In genomic region chr22:43754176-43754575, GRCh38 we compare ENCODE assay signal across 34 cellular contexts.
"Had no signal": no experiment of that assay in that cellular context is flagged by ENCODE, and none has a peak within 500 bp of the region (broad histone marks: within the 10 kb centered on the region; RNA-seq: fewer than 3 reads in every experiment).

No MANE protein-coding gene starts in this region.

- H3K9me3 ChIP-seq: MG63 had no signal

- H3K36me3 ChIP-seq: MG63 had no signal

- DNase-seq: Karpas-422, Kasumi-1, KG1, MG63, MM.1S, MV-4-11, NCI-H1048, NCI-H1092, NCI-H1092 treated with DMSO at 0.1 percent for 48 hours, NCI-H1105, NCI-H1105 treated with DMSO at 0.1 percent for 48 hours, NCI-H1417, NCI-H1417 treated with DMSO at 0.1 percent for 48 hours, NCI-H1436, NCI-H1436 treated with DMSO at 0.1 percent for 48 hours, NCI-H146, NCI-H1694, NCI-H1694 treated with DMSO at 0.1 percent for 48 hours, NCI-H187, NCI-H187 treated with DMSO at 0.1 percent for 48 hours, NCI-H1930, NCI-H2029, NCI-H2029 treated with DMSO at 0.1 percent for 48 hours, NCI-H2081, NCI-H2081 treated with DMSO at 0.1 percent for 48 hours, NCI-H2107, NCI-H2171, NCI-H2171 treated with DMSO at 0.1 percent for 48 hours, NCI-H2227 treated with DMSO at 0.1 percent for 48 hours, NCI-H226, NCI-H345, NCI-H446, NCI-H446 treated with DMSO at 0.1 percent for 48 hours had no signal

- H3K4me2 ChIP-seq: KMS-11 had no signal

- H3K4me3 ChIP-seq: MG63 had no signal

- H3K27me3 ChIP-seq: MG63 had no signal

- H3K27ac ChIP-seq: KMS-11 had no signal

- H3K9ac ChIP-seq: KMS-11 had no signal
